Comparison of ENCODE assay signal across 9 cellular contexts in the genomic region with DNA sequence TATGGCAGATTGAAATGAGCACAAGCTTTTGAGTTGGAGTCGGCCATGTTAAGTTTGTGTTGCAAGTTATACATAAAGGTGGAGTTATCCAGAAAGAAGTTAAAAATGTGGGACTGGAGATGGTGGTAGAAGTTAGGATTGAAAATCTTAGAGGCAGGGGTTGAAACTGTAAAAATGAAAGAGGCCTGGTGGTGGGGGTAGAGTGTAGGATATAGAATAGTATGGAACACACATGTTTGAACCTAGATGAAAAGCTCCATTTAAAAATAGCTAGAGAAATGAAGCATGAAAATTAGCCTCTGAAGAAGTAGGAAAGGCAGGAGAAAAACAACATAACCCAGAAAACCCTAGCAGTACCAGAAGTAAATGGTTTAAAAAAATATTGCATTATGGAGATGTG.
A peak's percentile ranks its signal among the peaks of the same experiment; 100 is the strongest.
DNase-seq lines count a peak whose midpoint lies in the region; ATAC-seq and TF ChIP-seq lines count a peak whose summit lies in the region.
"Had no signal": no experiment of that assay in that cellular context is flagged by ENCODE, and none has a peak within 500 bp of the region (broad histone marks: within the 10 kb centered on the region; RNA-seq: fewer than 3 reads in every experiment).

No MANE protein-coding gene starts in this region.

- H3K27ac ChIP-seq in transverse colon = no peak overlapping the region

- WGBS in transverse colon (ENCODE audit: low coverage in 1 of 2), 2 donors = 92% methylated on average over 1 of the region's 1 CpG

- no peaks in the 10 kb centered on the region for H3K4me1 ChIP-seq in transverse colon

- TF ChIP-seq POLR2A in transverse colon (IDR thresholded peaks at IDR 0.05) = no peak

- no peaks in the 10 kb centered on the region for H3K27me3 ChIP-seq in transverse colon

- H3K4me3 ChIP-seq in fibroblast of pulmonary artery (replicated peaks; ENCODE audit: low read depth, low read length) = no peak overlapping the region
- H3K4me3 ChIP-seq in transverse colon = no peak overlapping the region

- H3K36me3 ChIP-seq in transverse colon = no peaks in the 10 kb centered on the region

- peak; percentile 17 for TF ChIP-seq CTCF in fibroblast of pulmonary artery (IDR thresholded peaks at IDR 0.05; ENCODE audit: low read length, missing control alignments)
- TF ChIP-seq CTCF in transverse colon (IDR thresholded peaks at IDR 0.05) = peak; percentile 41 to 73 (median 44)

- H3K9me3 ChIP-seq in transverse colon = no peaks in the 10 kb centered on the region

- ATAC-seq in Right ventricle myocardium superior (ENCODE audit: poor library complexity) = peak; percentile 59
- no peak for ATAC-seq in left ventricle myocardium superior
- no peak for ATAC-seq in GM21515 (IDR thresholded peaks at IDR 0.05; ENCODE audit: unreplicated experiment)
- no peak for ATAC-seq in GM19023 (IDR thresholded peaks at IDR 0.05; ENCODE audit: unreplicated experiment)

- no peak for TF ChIP-seq EP300 in transverse colon (IDR thresholded peaks at IDR 0.05; ENCODE audit: low read depth)

- in situ Hi-C loops in transverse colon (cut with MboI; ENCODE audit: low pct_ligation_motif_present in 1 of 4, low pct_unique_long_range_greater_than_20kb in 1 of 4, low sequenced_read_pairs in 3 of 4) = loop anchor here (10.0 to 25.0 kb wide), 3 partner anchors 161 to 332 kb away; no protein-coding TSS in a partner anchor

- DNase-seq in Right ventricle myocardium superior (no peak), left ventricle myocardium superior (no peak), NCI-H460 (ENCODE audit: extremely low read depth, low read depth) (peak; percentile 36), fibroblast of pulmonary artery (ENCODE audit: low read depth) (peak; percentile 11), transverse colon (peak; percentile 16)
- DNase-seq in central memory CD4-positive, alpha-beta T cell = no peak
- DNase-seq: T1000 had no signal

- intact Hi-C loops in Right ventricle myocardium superior (cut with DNase I) (loop anchor here (5.0 kb wide), 1 partner anchor 168 kb away; no protein-coding TSS in a partner anchor), left ventricle myocardium superior (cut with micrococcal nuclease) (no loop called here), transverse colon (cut with DNase I; ENCODE audit: low total_unique reads) (no loop called here)

Comparison
In these comparisons a context has a peak if more than half of its experiments do, and no peak if none do; other contexts are left out.
1. DNase-seq: peak in NCI-H460 (single experiment), fibroblast of pulmonary artery (single experiment) and transverse colon (single experiment); none in Right ventricle myocardium superior (single experiment), left ventricle myocardium superior (single experiment) and central memory CD4-positive, alpha-beta T cell (single experiment).